16 cellular contexts compared by ENCODE assay signal in genomic region chr15:64532921-64533320, GRCh38.
A peak's percentile ranks its signal among the peaks of the same experiment; 100 is the strongest.
DNase-seq lines count a peak whose midpoint lies in the region; ATAC-seq and TF ChIP-seq lines count a peak whose summit lies in the region.
"Had no signal": no experiment of that assay in that cellular context is flagged by ENCODE, and none has a peak within 500 bp of the region (broad histone marks: within the 10 kb centered on the region; RNA-seq: fewer than 3 reads in every experiment).

No MANE protein-coding gene starts in this region.

- H3K9me3 ChIP-seq in CD4-positive, alpha-beta T cell (ENCODE audit: control insufficient read depth, low read length), result no peaks in the 10 kb centered on the region
- H3K9me3 ChIP-seq in KOPT-K1 (ENCODE audit: insufficient read depth, low read length, poor library complexity, severe bottlenecking) (no peaks in the 10 kb centered on the region), ascending aorta (no peaks in the 10 kb centered on the region)
- H3K9me3 ChIP-seq: BE2C, colonic mucosa, thyroid gland had no signal

- DNase-seq in CD4-positive, alpha-beta T cell, result no peak
- no peak for DNase-seq in natural killer cell
- no peak for DNase-seq in NCI-H1105 treated with DMSO at 0.1 percent for 48 hours (lab: John Stamatoyannopoulos, UW)
- no peak for DNase-seq in ascending aorta (ENCODE audit: low spot score in 2 of 2)
- DNase-seq: BE2C, colonic mucosa, DMS153, NCI-H69, RPMI8226, SW 1271, thyroid gland had no signal

- H3K27ac Mint-ChIP-seq in CD4-positive, alpha-beta T cell, result peak overlapping the region; percentile 45
- H3K27ac Mint-ChIP-seq in activated T-helper 17 cell treated with anti-CD3 and anti-CD28 coated beads, Interleukin-2, amount 50 U/mL, for 72 hours, result no peak overlapping the region
- H3K27ac Mint-ChIP-seq in natural killer cell, result peak overlapping the region; percentile 3 to 35
- no peak overlapping the region for H3K27ac Mint-ChIP-seq in stimulated activated memory B cell treated with anti-CD40 and anti-IgM and Interleukin-4, amounts not matched to agents 10 μg/mL and 1 μg/mL and 100 μg/mL, for 72 hours

- no peak for ATAC-seq in CD4-positive, alpha-beta T cell (ENCODE audit: poor library complexity)
- ATAC-seq in activated T-helper 17 cell treated with anti-CD3 and anti-CD28 coated beads, Interleukin-2, amount 50 U/mL, for 72 hours (replicated peaks), result no peak
- no peak for ATAC-seq in natural killer cell
- ATAC-seq in GM19023 (IDR thresholded peaks at IDR 0.05; ENCODE audit: unreplicated experiment), result no peak
- ATAC-seq in stimulated activated memory B cell treated with anti-CD40 and anti-IgM and Interleukin-4, amounts not matched to agents 10 μg/mL and 1 μg/mL and 100 μg/mL, for 72 hours, result no peak

- no peaks in the 10 kb centered on the region for H3K27me3 Mint-ChIP-seq in CD4-positive, alpha-beta T cell
- H3K27me3 Mint-ChIP-seq in activated T-helper 17 cell treated with anti-CD3 and anti-CD28 coated beads, Interleukin-2, amount 50 U/mL, for 72 hours, result no peaks in the 10 kb centered on the region
- no peaks in the 10 kb centered on the region for H3K27me3 Mint-ChIP-seq in natural killer cell (ENCODE audit: low read depth in 2 of 2)
- no peaks in the 10 kb centered on the region for H3K27me3 Mint-ChIP-seq in stimulated activated memory B cell treated with anti-CD40 and anti-IgM and Interleukin-4, amounts not matched to agents 10 μg/mL and 1 μg/mL and 100 μg/mL, for 72 hours

- H3K27me3 ChIP-seq in CD4-positive, alpha-beta T cell (ENCODE audit: control insufficient read depth, insufficient read depth, low read length), result no peaks in the 10 kb centered on the region
- no peaks in the 10 kb centered on the region for H3K27me3 ChIP-seq in ascending aorta
- H3K27me3 ChIP-seq: BE2C, colonic mucosa, thyroid gland had no signal

- no peak for TF ChIP-seq CTCF in CD4-positive, alpha-beta T cell (IDR thresholded peaks at IDR 0.05)
- TF ChIP-seq CTCF in natural killer cell (IDR thresholded peaks at IDR 0.05) (no peak), ascending aorta (IDR thresholded peaks at IDR 0.05) (no peak)

- CTCF ChIA-PET in CD4-positive, alpha-beta T cell (lab: Charles Lee), result interaction anchor here (1.1 kb wide), 1 partner anchor 10 kb away, joined by 3 read pairs; no protein-coding TSS in a partner anchor

- POLR2A ChIA-PET in CD4-positive, alpha-beta T cell (lab: Charles Lee), result interaction anchor here (0.5 to 0.7 kb wide), 2 partner anchors 23 to 66 kb away, joined by 3 read pairs; no protein-coding TSS in a partner anchor

- no peaks in the 10 kb centered on the region for H3K4me1 ChIP-seq in ascending aorta
- H3K4me1 ChIP-seq: colonic mucosa had no signal

- peak overlapping the region; percentile 17 for H3K4me3 Mint-ChIP-seq in CD4-positive, alpha-beta T cell
- peak overlapping the region; percentile 1 for H3K4me3 Mint-ChIP-seq in activated T-helper 17 cell treated with anti-CD3 and anti-CD28 coated beads, Interleukin-2, amount 50 U/mL, for 72 hours
- no peak overlapping the region for H3K4me3 Mint-ChIP-seq in natural killer cell
- no peak overlapping the region for H3K4me3 Mint-ChIP-seq in stimulated activated memory B cell treated with anti-CD40 and anti-IgM and Interleukin-4, amounts not matched to agents 10 μg/mL and 1 μg/mL and 100 μg/mL, for 72 hours

- no peak overlapping the region for H3K27ac ChIP-seq in CD4-positive, alpha-beta T cell (ENCODE audit: low read depth, low read length)
- H3K27ac ChIP-seq in KOPT-K1 (ENCODE audit: low read depth, low read length, poor library complexity, severe bottlenecking) (peak overlapping the region; percentile 65), ascending aorta (no peak overlapping the region)
- H3K27ac ChIP-seq: colonic mucosa, thyroid gland had no signal

- peaks cover 34% of the 10 kb centered on the region for H3K36me3 Mint-ChIP-seq in CD4-positive, alpha-beta T cell (ENCODE audit: low read depth)
- H3K36me3 Mint-ChIP-seq in activated T-helper 17 cell treated with anti-CD3 and anti-CD28 coated beads, Interleukin-2, amount 50 U/mL, for 72 hours (ENCODE audit: low read depth), result no peaks in the 10 kb centered on the region
- no peaks in the 10 kb centered on the region for H3K36me3 Mint-ChIP-seq in natural killer cell
- peaks cover 9% of the 10 kb centered on the region for H3K36me3 Mint-ChIP-seq in stimulated activated memory B cell treated with anti-CD40 and anti-IgM and Interleukin-4, amounts not matched to agents 10 μg/mL and 1 μg/mL and 100 μg/mL, for 72 hours

- H3K4me3 ChIP-seq in ascending aorta, result no peak overlapping the region
- H3K4me3 ChIP-seq: colonic mucosa, lung, thyroid gland had no signal

- H3K9me3 Mint-ChIP-seq in CD4-positive, alpha-beta T cell, result no peaks in the 10 kb centered on the region
- H3K9me3 Mint-ChIP-seq in activated T-helper 17 cell treated with anti-CD3 and anti-CD28 coated beads, Interleukin-2, amount 50 U/mL, for 72 hours, result no peaks in the 10 kb centered on the region
- H3K9me3 Mint-ChIP-seq in natural killer cell, result no peaks in the 10 kb centered on the region
- H3K9me3 Mint-ChIP-seq in stimulated activated memory B cell treated with anti-CD40 and anti-IgM and Interleukin-4, amounts not matched to agents 10 μg/mL and 1 μg/mL and 100 μg/mL, for 72 hours, result no peaks in the 10 kb centered on the region

- intact Hi-C loops in CD4-positive, alpha-beta T cell (cut with DNase I, micrococcal nuclease), result no loop called here
- intact Hi-C loops in natural killer cell (cut with micrococcal nuclease) (no loop called here), ascending aorta (cut with DNase I) (no loop called here)

- peaks cover 11% of the 10 kb centered on the region; the same call in 1 of the 2 replicates for H3K36me3 ChIP-seq in KOPT-K1 (ENCODE audit: insufficient read depth, low read length)
- H3K36me3 ChIP-seq in ascending aorta, result no peaks in the 10 kb centered on the region
- H3K36me3 ChIP-seq: colonic mucosa, thyroid gland had no signal

- H3K4me1 Mint-ChIP-seq in CD4-positive, alpha-beta T cell (ENCODE audit: low read depth), result peaks cover 64% of the 10 kb centered on the region
- H3K4me1 Mint-ChIP-seq in activated T-helper 17 cell treated with anti-CD3 and anti-CD28 coated beads, Interleukin-2, amount 50 U/mL, for 72 hours, result peaks cover 33% of the 10 kb centered on the region
- H3K4me1 Mint-ChIP-seq in natural killer cell, result peaks cover 37 to 45% of the 10 kb centered on the region in 2 donors
- H3K4me1 Mint-ChIP-seq in stimulated activated memory B cell treated with anti-CD40 and anti-IgM and Interleukin-4, amounts not matched to agents 10 μg/mL and 1 μg/mL and 100 μg/mL, for 72 hours, result peaks cover 45% of the 10 kb centered on the region

Comparison
In these comparisons a context has a peak if more than half of its experiments do, and no peak if none do; other contexts are left out.
1. H3K27ac Mint-ChIP-seq: peak in CD4-positive, alpha-beta T cell (single experiment) and natural killer cell (2 of 2); none in activated T-helper 17 cell treated with anti-CD3 and anti-CD28 coated beads, Interleukin-2, amount 50 U/mL, for 72 hours (single experiment) and stimulated activated memory B cell treated with anti-CD40 and anti-IgM and Interleukin-4, amounts not matched to agents 10 μg/mL and 1 μg/mL and 100 μg/mL, for 72 hours (single experiment).
2. H3K4me3 Mint-ChIP-seq: peak in CD4-positive, alpha-beta T cell (single experiment) and activated T-helper 17 cell treated with anti-CD3 and anti-CD28 coated beads, Interleukin-2, amount 50 U/mL, for 72 hours (single experiment); none in natural killer cell (single experiment) and stimulated activated memory B cell treated with anti-CD40 and anti-IgM and Interleukin-4, amounts not matched to agents 10 μg/mL and 1 μg/mL and 100 μg/mL, for 72 hours (single experiment).